Comparison of ENCODE assay signal across 8 cellular contexts in genomic region chr3:72996121-72996472, GRCh38. TPM values are rescaled to one million over a fixed set of nuclear protein-coding genes. Genes with fewer than 3 reads are reported as not detected.
DNase-seq lines count a peak whose midpoint lies in the region; ATAC-seq and TF ChIP-seq lines count a peak whose summit lies in the region.

No MANE protein-coding gene starts in this region.

- H3K79me2 ChIP-seq in PC-3 (ENCODE audit: low read length), result peaks cover 42% of the 10 kb centered on the region

- H2AFZ ChIP-seq in PC-3 (ENCODE audit: low read length), result peak overlapping the region; percentile 76

- H3K27ac ChIP-seq in BLaER1 (peak overlapping the region; percentile 98), PC-3 (ENCODE audit: low read length) (peak overlapping the region; percentile 10; the same call in 1 of the 2 replicates), endodermal cell (ENCODE audit: low read depth, low read length) (peak overlapping the region; percentile 81)

- POLR2A ChIA-PET in PC-3 (lab: Charles Lee; ENCODE audit: unreplicated experiment), result no interaction called here

- H3K4me2 ChIP-seq in BLaER1 (peak overlapping the region; percentile 72), PC-3 (ENCODE audit: low read length) (peak overlapping the region; percentile 74)

- H3K4me1 ChIP-seq in BLaER1 (peaks cover 37% of the 10 kb centered on the region), PC-3 (ENCODE audit: insufficient read depth, low read length) (peaks cover 28% of the 10 kb centered on the region), endodermal cell (ENCODE audit: control insufficient read depth, insufficient read depth, low read length) (no peaks in the 10 kb centered on the region)

- H3F3A ChIP-seq in PC-3 (ENCODE audit: low read length, unreplicated experiment), result no peaks in the 10 kb centered on the region

- no peak for DNase-seq in PC-3
- no peak for DNase-seq in endodermal cell
- no peak for DNase-seq in neural crest cell (ENCODE audit: low read depth, low spot score)
- DNase-seq in NCI-H2171 (lab: John Stamatoyannopoulos, UW), result no peak
- DNase-seq in NCI-H1436 (lab: John Stamatoyannopoulos, UW), result no peak
- DNase-seq in occipital lobe (lab: John Stamatoyannopoulos, UW), result no peak

- intact Hi-C loops in PC-3 (cut with micrococcal nuclease), result loop anchor here (2.0 to 5.0 kb wide), 3 partner anchors 41 to 149 kb away; partner anchors contain the start of gene SHQ1

- H3K9ac ChIP-seq in BLaER1 (peak overlapping the region; percentile 98), PC-3 (ENCODE audit: low read length) (peak overlapping the region; percentile 83), endodermal cell (ENCODE audit: extremely low read depth, low read length, poor library complexity, severe bottlenecking) (peak overlapping the region; percentile 99)

- H4K20me1 ChIP-seq in BLaER1 (peaks cover 38% of the 10 kb centered on the region), PC-3 (ENCODE audit: low read length) (peaks cover 33% of the 10 kb centered on the region)

- BruUV-seq in PC-3 (replicated peaks; lab: Mats Ljungman, UMichigan), result TSS peak; percentile 91

- H3K9me2 ChIP-seq in PC-3 (replicated peaks; ENCODE audit: low read length), result no peaks in the 10 kb centered on the region

- CTCF ChIA-PET in PC-3 (lab: Charles Lee), result no interaction called here

- H3K9me3 Mint-ChIP-seq in endodermal cell, result no peaks in the 10 kb centered on the region
- H3K9me3 Mint-ChIP-seq in neural crest cell, result no peaks in the 10 kb centered on the region

- H3K27me3 Mint-ChIP-seq in endodermal cell (ENCODE audit: insufficient read depth) (no peaks in the 10 kb centered on the region), neural crest cell (ENCODE audit: low read depth) (no peaks in the 10 kb centered on the region)

- ATAC-seq in PC-3 (no peak), GM18502 (IDR thresholded peaks at IDR 0.05; ENCODE audit: poor library complexity, unreplicated experiment) (no peak)

- no peak for TF ChIP-seq CTCF in PC-3 (conservative IDR thresholded peaks at IDR 0.05; ENCODE audit: low read depth, low read length)
- no peak for TF ChIP-seq CTCF in endodermal cell (conservative IDR thresholded peaks at IDR 0.05)
- TF ChIP-seq CTCF in neural crest cell (conservative IDR thresholded peaks at IDR 0.05), result no peak

- H3K36me3 Mint-ChIP-seq in endodermal cell (ENCODE audit: low read depth) (peaks cover 28% of the 10 kb centered on the region), neural crest cell (ENCODE audit: low read depth) (peaks cover 9% of the 10 kb centered on the region)

- H3K9me3 ChIP-seq in BLaER1 (no peaks in the 10 kb centered on the region), PC-3 (ENCODE audit: low read length) (no peaks in the 10 kb centered on the region), endodermal cell (ENCODE audit: control insufficient read depth, low read length) (no peaks in the 10 kb centered on the region)

- peaks cover 29% of the 10 kb centered on the region for H3K36me3 ChIP-seq in BLaER1
- peaks cover 19% of the 10 kb centered on the region for H3K36me3 ChIP-seq in PC-3 (ENCODE audit: low read depth, low read length)
- H3K36me3 ChIP-seq in endodermal cell (ENCODE audit: control insufficient read depth, insufficient read depth, low read length), result peaks cover 33% of the 10 kb centered on the region

- 85 to 87% methylated on average over 17 to 20 of the region's 20 CpGs for WGBS in endodermal cell (ENCODE audit: insufficient coverage in 1 of 2, insufficient read length in 1 of 2), 2 experiments

- H3K4me3 Mint-ChIP-seq in endodermal cell (peak overlapping the region; percentile 86), neural crest cell (peak overlapping the region; percentile 85)

- H3K4me3 ChIP-seq in BLaER1 (peak overlapping the region; percentile 94), PC-3 (ENCODE audit: low read length) (peak overlapping the region; percentile 85), endodermal cell (ENCODE audit: low read length) (peak overlapping the region; percentile 81)

- H3K4me1 Mint-ChIP-seq in endodermal cell (peaks cover 23% of the 10 kb centered on the region), neural crest cell (peaks cover 35% of the 10 kb centered on the region)

- H3K27me3 ChIP-seq in BLaER1 (no peaks in the 10 kb centered on the region), PC-3 (ENCODE audit: low read length) (no peaks in the 10 kb centered on the region), endodermal cell (ENCODE audit: control insufficient read depth, insufficient read depth, low read length, poor library complexity, severe bottlenecking) (no peaks in the 10 kb centered on the region)

- H3K27ac Mint-ChIP-seq in endodermal cell, result peak overlapping the region; percentile 91
- peak overlapping the region; percentile 95 for H3K27ac Mint-ChIP-seq in neural crest cell (ENCODE audit: unreplicated experiment)

RNA-seq across cellular contexts. Expression of gene PPP4R2, which starts 0.5 kb away (rescaled TPM):
- 40.5 and 62.7 TPM in 2 replicates for total RNA-seq in PC-3 (2014; rRNA removed)
- total RNA-seq in endodermal cell, result 100 to 1,000 TPM; 133 to 157 TPM
- 76.2 TPM for polyA plus RNA-seq in endodermal cell (2013, experiment 1 of 2)
- polyA plus RNA-seq in endodermal cell (2013, experiment 2 of 2), result 85.4 TPM
- total RNA-seq in neural crest cell, result 99.9 and 105 TPM in 2 replicates
- total RNA-seq in occipital lobe, result 139 TPM

Comparison
In these comparisons a context has a peak if more than half of its experiments do, and no peak if none do; other contexts are left out.
1. H3K27ac ChIP-seq: peak in every context shown above with its lines; median percentile 98 in BLaER1; 81 in endodermal cell; 10 in PC-3.